In genomic region chr2:148974126-148974525, GRCh38 we compare ENCODE assay signal across 27 cellular contexts.
"Had no signal": no experiment of that assay in that cellular context is flagged by ENCODE, and none has a peak within 500 bp of the region (broad histone marks: within the 10 kb centered on the region; RNA-seq: fewer than 3 reads in every experiment).

No MANE protein-coding gene starts in this region.

- H3K36me3 ChIP-seq: breast epithelium, colonic mucosa, esophagus squamous epithelium, gastroesophageal sphincter, heart left ventricle, left ventricle myocardium inferior, neutrophil, ovary, prostate gland, right atrium auricular region, suprapubic skin, transverse colon had no signal

- ATAC-seq: activated CD4-positive, alpha-beta T cell treated with anti-CD3 and anti-CD28 coated beads for 36 hours; activated T-cell treated with anti-CD3 and anti-CD28 coated beads, Interleukin-2, amount 50 U/mL, for 4 hours; gastroesophageal sphincter; heart left ventricle; natural killer cell treated with Interleukin-12 subunit alpha and Interleukin-12 subunit beta and Interleukin-15 and Interleukin-18, amount 100 ng/mL, for 72 hours; stimulated activated naive CD8-positive, alpha-beta T cell treated with anti-CD3 and anti-CD28 coated beads, Interleukin-15, amount 100 ng/mL, for 72 hours had no signal

- H3K4me1 ChIP-seq: breast epithelium, colonic mucosa, heart left ventricle, left ventricle myocardium inferior, prostate gland, right atrium auricular region, suprapubic skin, transverse colon had no signal

- H3K9me3 ChIP-seq: breast epithelium, colonic mucosa, esophagus squamous epithelium, gastroesophageal sphincter, heart left ventricle, left ventricle myocardium inferior, neutrophil, ovary, prostate gland, right atrium auricular region, suprapubic skin, transverse colon had no signal

- H3K36me3 Mint-ChIP-seq: natural killer cell treated with Interleukin-12 subunit alpha and Interleukin-12 subunit beta and Interleukin-15 and Interleukin-18, amount 100 ng/mL, for 72 hours had no signal

- H3K27ac Mint-ChIP-seq: activated B cell treated with CpG ODN at 0.5 μM for 24 hours; activated CD4-positive, alpha-beta T cell treated with anti-CD3 and anti-CD28 coated beads for 36 hours; activated naive CD8-positive, alpha-beta T cell; activated T-helper 2 cell treated with anti-CD3 and anti-CD28 coated beads, Interferon-gamma antibody, Interleukin-2, Interleukin-4, amounts not matched to agents 10 μg/mL and 5 μg/mL and 100 μg/mL, durations not matched to agents 14 hours and 24 hours and 36 hours; natural killer cell treated with Interleukin-12 subunit alpha and Interleukin-12 subunit beta and Interleukin-15 and Interleukin-18, amount 100 ng/mL, for 72 hours had no signal

- H3K4me3 Mint-ChIP-seq: activated B cell treated with CpG ODN at 0.5 μM for 24 hours; activated CD4-positive, alpha-beta T cell treated with anti-CD3 and anti-CD28 coated beads for 36 hours; activated naive CD8-positive, alpha-beta T cell; activated T-cell treated with anti-CD3 and anti-CD28 coated beads, Interleukin-2, amount 50 U/mL, for 4 hours; natural killer cell treated with Interleukin-12 subunit alpha and Interleukin-12 subunit beta and Interleukin-15 and Interleukin-18, amount 100 ng/mL, for 72 hours; stimulated activated naive CD8-positive, alpha-beta T cell treated with anti-CD3 and anti-CD28 coated beads, Interleukin-15, amount 100 ng/mL, for 72 hours had no signal

- H3K27me3 ChIP-seq: breast epithelium, colonic mucosa, gastroesophageal sphincter, heart left ventricle, neutrophil, ovary, right atrium auricular region, suprapubic skin, transverse colon had no signal

- H3K27ac ChIP-seq: breast epithelium, colonic mucosa, esophagus squamous epithelium, gastroesophageal sphincter, heart left ventricle, left ventricle myocardium inferior, neutrophil, ovary, prostate gland, right atrium auricular region, suprapubic skin, transverse colon had no signal

- H3K4me3 ChIP-seq: breast epithelium, colonic mucosa, esophagus squamous epithelium, gastroesophageal sphincter, heart left ventricle, left ventricle myocardium inferior, ovary, prostate gland, right atrium auricular region, suprapubic skin, transverse colon had no signal

- H3K27me3 Mint-ChIP-seq: activated B cell treated with CpG ODN at 0.5 μM for 24 hours; activated CD4-positive, alpha-beta T cell treated with anti-CD3 and anti-CD28 coated beads for 36 hours; activated naive CD8-positive, alpha-beta T cell; stimulated activated naive CD8-positive, alpha-beta T cell treated with anti-CD3 and anti-CD28 coated beads, Interleukin-15, amount 100 ng/mL, for 72 hours had no signal

- DNase-seq: activated B cell treated with CpG ODN at 0.5 μM for 24 hours; activated CD4-positive, alpha-beta T cell treated with anti-CD3 and anti-CD28 coated beads for 36 hours; activated CD4-positive, alpha-beta T cell treated with anti-CD3 and anti-CD28 coated beads, Interleukin-2, amount 50 U/mL, for 4 hours; activated CD8-positive, alpha-beta memory T cell treated with anti-CD3 and anti-CD28 coated beads, Interleukin-2, amount 50 U/mL, for 48 hours; activated naive CD4-positive, alpha-beta T cell; activated T-cell treated with anti-CD3 and anti-CD28 coated beads, Interleukin-2, amount 50 U/mL, for 4 hours; colonic mucosa; esophagus squamous epithelium; heart left ventricle; kidney glomerular epithelial cell; left ventricle myocardium inferior; midbrain; ovary; stimulated activated CD4-positive, alpha-beta T cell treated with anti-CD3 and anti-CD28 coated beads, Interleukin-12 subunit alpha, Interleukin-12 subunit beta, amount 100 ng/mL, for 4 hours; stimulated activated CD4-positive, alpha-beta T cell treated with anti-CD3 and anti-CD28 coated beads, Interleukin-4, amount 100 ng/mL, for 4 hours; stimulated activated naive CD8-positive, alpha-beta T cell treated with anti-CD3 and anti-CD28 coated beads, Interleukin-15, amount 100 ng/mL, for 72 hours; T-helper 9 cell; transverse colon had no signal

- H3K9me3 Mint-ChIP-seq: activated B cell treated with CpG ODN at 0.5 μM for 24 hours; activated T-cell treated with anti-CD3 and anti-CD28 coated beads, Interleukin-2, amount 50 U/mL, for 4 hours; activated T-helper 2 cell treated with anti-CD3 and anti-CD28 coated beads, Interferon-gamma antibody, Interleukin-2, Interleukin-4, amounts not matched to agents 10 μg/mL and 5 μg/mL and 100 μg/mL, durations not matched to agents 14 hours and 24 hours and 36 hours; natural killer cell treated with Interleukin-12 subunit alpha and Interleukin-12 subunit beta and Interleukin-15 and Interleukin-18, amount 100 ng/mL, for 72 hours; stimulated activated naive CD8-positive, alpha-beta T cell treated with anti-CD3 and anti-CD28 coated beads, Interleukin-15, amount 100 ng/mL, for 72 hours had no signal
